Comparison of ENCODE assay signal across 24 cellular contexts in genomic region chr22:36208162-36208765, GRCh38. TPM values are rescaled to one million over a fixed set of nuclear protein-coding genes. Genes with fewer than 3 reads are reported as not detected.
"Had no signal": no experiment of that assay in that cellular context is flagged by ENCODE, and none has a peak within 500 bp of the region (broad histone marks: within the 10 kb centered on the region; RNA-seq: fewer than 3 reads in every experiment).

No MANE protein-coding gene starts in this region.

- H3K4me3 Mint-ChIP-seq: nephron had no signal

- H3K79me2 ChIP-seq: parathyroid adenoma had no signal

- H3K9me3 ChIP-seq: heart right ventricle, left lung, lower lobe of right lung, prostate gland, suprapubic skin, thyroid gland, upper lobe of left lung, uterus had no signal

- DNase-seq: cerebellar nuclear complex; dermis blood vessel endothelial cell; erythroblast; foreskin keratinocyte; heart right ventricle; hypothalamus; kidney glomerular epithelial cell; left lung; lower lobe of right lung; mesenchymal stem cell; midbrain; naive B cell; occipital lobe; retina; stimulated activated CD4-positive, alpha-beta T cell treated with anti-CD3 and anti-CD28 coated beads, Interleukin-2, amount 100 ng/mL, for 48 hours; stimulated activated naive CD4-positive, alpha-beta T cell treated with Interleukin-2 at 50 U/mL for 16 hours; thyroid gland; upper lobe of left lung; uterus had no signal

- H3K36me3 ChIP-seq: heart right ventricle, left lung, lower lobe of right lung, prostate gland, suprapubic skin, thyroid gland, upper lobe of left lung, uterus had no signal

- H3K27ac Mint-ChIP-seq: nephron had no signal

- H3K4me2 ChIP-seq: smooth muscle cell had no signal

- ATAC-seq: foreskin keratinocyte, heart right ventricle, left lung, lower lobe of right lung had no signal

- H3K4me1 ChIP-seq: foreskin keratinocyte, parathyroid adenoma, prostate gland, uterus had no signal

- H3K27me3 ChIP-seq: heart right ventricle, left lung, suprapubic skin, thyroid gland, upper lobe of left lung, uterus had no signal

- H3K27ac ChIP-seq: foreskin keratinocyte, left lung, lower lobe of right lung, parathyroid adenoma, prostate gland, suprapubic skin, upper lobe of left lung, uterus had no signal

- H3K9ac ChIP-seq: parathyroid adenoma had no signal

- H2AFZ ChIP-seq: parathyroid adenoma had no signal

- H3K4me3 ChIP-seq: heart right ventricle, left lung, lower lobe of right lung, prostate gland, smooth muscle cell, suprapubic skin, thyroid gland, upper lobe of left lung, uterus had no signal

RNA-seq across cellular contexts. Expression of gene APOL4, which starts 6.7 kb away (rescaled TPM):
- total RNA-seq: foreskin keratinocyte had no signal
- polyA plus RNA-seq: foreskin keratinocyte, smooth muscle cell had no signal

RNA-seq across cellular contexts. Expression of gene APOL1, which starts 44.7 kb away (rescaled TPM):
- total RNA-seq: smooth muscle cell had no signal
